Comparison of ENCODE assay signal across 29 cellular contexts in genomic region chr5:84322646-84323045, GRCh38.
"Had no signal": no experiment of that assay in that cellular context is flagged by ENCODE, and none has a peak within 500 bp of the region (broad histone marks: within the 10 kb centered on the region; RNA-seq: fewer than 3 reads in every experiment).

No MANE protein-coding gene starts in this region.

- H3K4me1 ChIP-seq: ascending aorta had no signal

- ATAC-seq: activated CD4-positive, alpha-beta T cell treated with anti-CD3 and anti-CD28 coated beads for 36 hours; activated CD4-positive, CD25-positive, alpha-beta regulatory T cell treated with anti-CD3 and anti-CD28 coated beads, Interleukin-2, amount 50 U/mL, for 24 hours; activated CD8-positive, alpha-beta memory T cell treated with anti-CD3 and anti-CD28 coated beads, Interleukin-2, amount 10 ng/mL, durations not matched to agents 7 days and 5 days; activated CD8-positive, alpha-beta T cell treated with anti-CD3 and anti-CD28 coated beads, Interleukin-2, amount 10 ng/mL, durations not matched to agents 7 days and 5 days; activated naive CD8-positive, alpha-beta T cell treated with anti-CD3 and anti-CD28 coated beads, Interleukin-2, amount 50 U/mL, for 24 hours had no signal

- H3K27ac ChIP-seq: ascending aorta, cardiac muscle cell, VCaP had no signal

- H3K36me3 ChIP-seq: ascending aorta, cardiac muscle cell had no signal

- H3K4me3 ChIP-seq: ascending aorta, cardiac muscle cell had no signal

- DNase-seq: activated CD4-positive, alpha-beta memory T cell treated with anti-CD3 and anti-CD28 coated beads, Interleukin-2, amount 10 ng/mL, durations not matched to agents 7 days and 5 days; activated CD4-positive, alpha-beta T cell treated with anti-CD3 and anti-CD28 coated beads for 1 hour; activated CD4-positive, alpha-beta T cell treated with anti-CD3 and anti-CD28 coated beads for 36 hours; activated CD4-positive, alpha-beta T cell treated with anti-CD3 and anti-CD28 coated beads for 48 hours; activated CD4-positive, alpha-beta T cell treated with anti-CD3 and anti-CD28 coated beads, Interleukin-2, amount 10 ng/mL, durations not matched to agents 7 days and 5 days; activated CD4-positive, alpha-beta T cell treated with anti-CD3 and anti-CD28 coated beads, Interleukin-2, amount 50 U/mL, for 48 hours; activated CD4-positive, CD25-positive, alpha-beta regulatory T cell; activated CD8-positive, alpha-beta memory T cell treated with anti-CD3 and anti-CD28 coated beads for 24 hours; activated CD8-positive, alpha-beta memory T cell treated with anti-CD3 and anti-CD28 coated beads, Interleukin-2, amount 10 ng/mL, durations not matched to agents 7 days and 5 days; activated CD8-positive, alpha-beta memory T cell treated with anti-CD3 and anti-CD28 coated beads, Interleukin-2, amount 50 U/mL, for 48 hours; activated CD8-positive, alpha-beta T cell treated with anti-CD3 and anti-CD28 coated beads, Interleukin-2, amount 10 ng/mL, durations not matched to agents 7 days and 5 days; activated effector memory CD4-positive, alpha-beta T cell treated with Interleukin-2 at 50 U/mL for 16 hours; activated gamma-delta T cell; activated naive CD4-positive, alpha-beta T cell treated with anti-CD3 and anti-CD28 coated beads, Interleukin-2, amount 10 ng/mL, durations not matched to agents 7 days and 5 days; activated naive CD4-positive, alpha-beta T cell treated with Interleukin-2 at 50 U/mL for 16 hours; activated naive CD8-positive, alpha-beta T cell treated with anti-CD3 and anti-CD28 coated beads, Interleukin-2, amount 10 ng/mL, durations not matched to agents 7 days and 5 days; activated naive CD8-positive, alpha-beta T cell treated with anti-CD3 and anti-CD28 coated beads, Interleukin-2, amount 50 U/mL, for 24 hours; activated T-cell treated with anti-CD3 and anti-CD28 coated beads, Interleukin-2, amount 50 U/mL, for 24 hours; activated T-cell treated with anti-CD3 and anti-CD28 coated beads, Interleukin-2, amount 50 U/mL, for 48 hours; amygdala; anterior cingulate cortex; caudate nucleus; cerebellar nuclear complex; T-helper 2 cell; T-helper 9 cell had no signal
